33 cellular contexts compared by ENCODE assay signal in the genomic region with DNA sequence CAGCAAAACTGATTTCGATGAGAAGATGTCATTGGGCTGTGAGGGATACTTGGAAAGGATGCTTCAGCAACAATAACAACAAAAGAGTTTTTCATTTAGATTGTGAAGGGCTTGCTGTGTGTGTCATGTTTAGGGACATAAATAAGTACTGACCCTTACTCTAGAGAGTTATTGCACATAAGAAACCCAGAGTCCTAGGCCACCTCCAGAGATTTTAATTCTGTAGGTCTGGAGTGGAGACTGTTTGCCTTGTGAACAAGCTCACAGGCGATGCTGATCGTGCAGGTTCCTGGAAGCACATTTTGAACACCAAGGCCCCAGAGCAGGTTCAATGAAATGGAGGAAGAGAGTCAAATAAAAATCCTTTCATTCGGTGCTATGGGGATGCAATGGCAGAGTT.
"Had no signal": no experiment of that assay in that cellular context is flagged by ENCODE, and none has a peak within 500 bp of the region (broad histone marks: within the 10 kb centered on the region; RNA-seq: fewer than 3 reads in every experiment).

No MANE protein-coding gene starts in this region.

- H3K27me3 Mint-ChIP-seq: activated CD4-positive, alpha-beta T cell treated with anti-CD3 and anti-CD28 coated beads for 36 hours; activated CD4-positive, alpha-beta T cell treated with anti-CD3 and anti-CD28 coated beads, Interleukin-2, amount 10 ng/mL, durations not matched to agents 7 days and 5 days; activated naive CD4-positive, alpha-beta T cell treated with anti-CD3 and anti-CD28 coated beads, Interleukin-2, amount 50 U/mL, for 24 hours; activated naive CD8-positive, alpha-beta T cell treated with anti-CD3 and anti-CD28 coated beads, Interleukin-2, amount 10 ng/mL, durations not matched to agents 7 days and 5 days; activated T-cell treated with anti-CD3 and anti-CD28 coated beads, Interleukin-2, amount 50 U/mL, for 24 hours had no signal

- H3K4me2 ChIP-seq: SK-N-SH had no signal

- H3K36me3 ChIP-seq: ascending aorta, breast epithelium, SJSA1 had no signal

- H3K9me3 Mint-ChIP-seq: activated naive CD4-positive, alpha-beta T cell treated with anti-CD3 and anti-CD28 coated beads, Interleukin-2, amount 50 U/mL, for 24 hours had no signal

- H3K36me3 Mint-ChIP-seq: activated naive CD4-positive, alpha-beta T cell treated with anti-CD3 and anti-CD28 coated beads, Interleukin-2, amount 50 U/mL, for 24 hours; activated naive CD8-positive, alpha-beta T cell treated with anti-CD3 and anti-CD28 coated beads, Interleukin-2, amount 10 ng/mL, durations not matched to agents 7 days and 5 days had no signal

- H3K27ac ChIP-seq: ascending aorta, breast epithelium, SJSA1 had no signal

- H3K4me3 ChIP-seq: ascending aorta, breast epithelium, K562, SJSA1 had no signal

- DNase-seq: activated CD4-positive, alpha-beta T cell treated with anti-CD3 and anti-CD28 coated beads for 36 hours; activated CD4-positive, alpha-beta T cell treated with anti-CD3 and anti-CD28 coated beads, Interleukin-2, amount 10 ng/mL, durations not matched to agents 7 days and 5 days; activated CD4-positive, alpha-beta T cell treated with anti-CD3 and anti-CD28 coated beads, Interleukin-2, amount 50 U/mL, for 48 hours; activated CD8-positive, alpha-beta T cell treated with anti-CD3 and anti-CD28 coated beads, Interleukin-2, amount 10 ng/mL, durations not matched to agents 7 days and 5 days; activated gamma-delta T cell; activated naive CD4-positive, alpha-beta T cell treated with Interleukin-2 at 50 U/mL for 16 hours; activated naive CD8-positive, alpha-beta T cell treated with anti-CD3 and anti-CD28 coated beads, Interleukin-2, amount 10 ng/mL, durations not matched to agents 7 days and 5 days; activated T-cell treated with anti-CD3 and anti-CD28 coated beads, Interleukin-2, amount 50 U/mL, for 24 hours; amygdala; IMR-90; Karpas-422; NCI-H1048; NCI-H1105 treated with DMSO at 0.1 percent for 48 hours; NCI-H1436; NCI-H1694; NCI-H1930; NCI-H2081 treated with DMSO at 0.1 percent for 48 hours; NCI-H226; NCI-H446 treated with DMSO at 0.1 percent for 48 hours; NCI-H524; SHP77; SK-N-SH had no signal

- ATAC-seq: activated CD4-positive, alpha-beta T cell treated with anti-CD3 and anti-CD28 coated beads for 36 hours; activated CD4-positive, CD25-positive, alpha-beta regulatory T cell treated with anti-CD3 and anti-CD28 coated beads, Interleukin-2, amount 50 U/mL, for 24 hours; activated CD8-positive, alpha-beta T cell treated with anti-CD3 and anti-CD28 coated beads, Interleukin-2, amount 10 ng/mL, durations not matched to agents 7 days and 5 days; K562; Panc1; WTC11 had no signal

- H3K4me1 ChIP-seq: ascending aorta, breast epithelium, SJSA1 had no signal

- H3K27ac Mint-ChIP-seq: activated CD4-positive, alpha-beta T cell treated with anti-CD3 and anti-CD28 coated beads for 36 hours; activated CD4-positive, alpha-beta T cell treated with anti-CD3 and anti-CD28 coated beads, Interleukin-2, amount 10 ng/mL, durations not matched to agents 7 days and 5 days; activated CD8-positive, alpha-beta T cell treated with anti-CD3 and anti-CD28 coated beads, Interleukin-2, amount 10 ng/mL, durations not matched to agents 7 days and 5 days; activated naive CD4-positive, alpha-beta T cell treated with anti-CD3 and anti-CD28 coated beads, Interleukin-2, amount 50 U/mL, for 24 hours; activated naive CD8-positive, alpha-beta T cell treated with anti-CD3 and anti-CD28 coated beads, Interleukin-2, amount 10 ng/mL, durations not matched to agents 7 days and 5 days; activated T-cell treated with anti-CD3 and anti-CD28 coated beads, Interleukin-2, amount 50 U/mL, for 24 hours; activated T-helper 2 cell treated with anti-CD3 and anti-CD28 coated beads, Interferon-gamma antibody, Interleukin-2, Interleukin-4, amounts not matched to agents 10 μg/mL and 5 μg/mL and 100 μg/mL, durations not matched to agents 14 hours and 24 hours and 36 hours; T-helper 1 cell treated with Interleukin-12 subunit alpha and Interleukin-12 subunit beta and Interleukin-4 antibody, amounts not matched to agents 30 μg/mL and 1 μg/mL, for 36 hours; T-helper 2 cell treated with Interferon-gamma antibody and Interleukin-4, amounts not matched to agents 5 μg/mL and 100 μg/mL, for 36 hours; WTC11 had no signal

- H3K4me1 Mint-ChIP-seq: activated CD4-positive, alpha-beta T cell treated with anti-CD3 and anti-CD28 coated beads for 36 hours; activated CD4-positive, alpha-beta T cell treated with anti-CD3 and anti-CD28 coated beads, Interleukin-2, amount 10 ng/mL, durations not matched to agents 7 days and 5 days; activated naive CD4-positive, alpha-beta T cell treated with anti-CD3 and anti-CD28 coated beads, Interleukin-2, amount 50 U/mL, for 24 hours; activated naive CD8-positive, alpha-beta T cell treated with anti-CD3 and anti-CD28 coated beads, Interleukin-2, amount 10 ng/mL, durations not matched to agents 7 days and 5 days; WTC11 had no signal

- H3K9ac ChIP-seq: SK-N-SH had no signal

- H3K4me3 Mint-ChIP-seq: activated CD4-positive, alpha-beta T cell treated with anti-CD3 and anti-CD28 coated beads for 36 hours; activated CD4-positive, alpha-beta T cell treated with anti-CD3 and anti-CD28 coated beads, Interleukin-2, amount 10 ng/mL, durations not matched to agents 7 days and 5 days; activated CD8-positive, alpha-beta T cell treated with anti-CD3 and anti-CD28 coated beads, Interleukin-2, amount 10 ng/mL, durations not matched to agents 7 days and 5 days; activated naive CD4-positive, alpha-beta T cell treated with anti-CD3 and anti-CD28 coated beads, Interleukin-2, amount 50 U/mL, for 24 hours; activated naive CD8-positive, alpha-beta T cell treated with anti-CD3 and anti-CD28 coated beads, Interleukin-2, amount 10 ng/mL, durations not matched to agents 7 days and 5 days; activated T-cell treated with anti-CD3 and anti-CD28 coated beads, Interleukin-2, amount 50 U/mL, for 24 hours; T-helper 1 cell treated with Interleukin-12 subunit alpha and Interleukin-12 subunit beta and Interleukin-4 antibody, amounts not matched to agents 30 μg/mL and 1 μg/mL, for 36 hours; T-helper 2 cell treated with Interferon-gamma antibody and Interleukin-4, amounts not matched to agents 5 μg/mL and 100 μg/mL, for 36 hours; WTC11 had no signal

- H3K9me3 ChIP-seq: ascending aorta, breast epithelium, SJSA1, SK-N-SH had no signal

- H3K27me3 ChIP-seq: ascending aorta, breast epithelium, SJSA1 had no signal
